In the genomic region with DNA sequence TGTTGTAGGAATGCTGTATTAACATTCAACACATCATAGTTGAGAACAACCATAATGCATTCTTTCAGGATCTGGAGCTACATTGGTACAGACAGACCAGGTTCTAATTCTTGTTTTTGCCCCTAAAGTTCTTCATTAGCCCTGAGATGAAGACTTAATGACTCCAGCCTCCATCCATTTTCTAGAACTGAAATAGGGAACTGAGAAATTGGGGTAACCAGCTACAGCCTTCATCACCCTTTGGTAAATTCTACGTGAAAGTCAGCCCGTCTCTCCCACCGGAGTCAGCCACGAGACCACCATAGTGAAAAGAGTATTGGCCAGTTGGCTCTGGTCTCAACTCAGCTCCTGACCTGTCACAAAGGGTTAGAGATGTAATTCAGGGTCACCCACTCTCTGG, we compare ENCODE assay signal across 1 cellular context.
TF ChIP-seq lines count a peak whose summit lies in the region.

No MANE protein-coding gene starts in this region.

TF ChIP-seq in IMR-90, 13 proteins besides CTCF, POLR2A, EP300 and RAD21 (continued from another document):
- TF ChIP-seq, protein P1, sequence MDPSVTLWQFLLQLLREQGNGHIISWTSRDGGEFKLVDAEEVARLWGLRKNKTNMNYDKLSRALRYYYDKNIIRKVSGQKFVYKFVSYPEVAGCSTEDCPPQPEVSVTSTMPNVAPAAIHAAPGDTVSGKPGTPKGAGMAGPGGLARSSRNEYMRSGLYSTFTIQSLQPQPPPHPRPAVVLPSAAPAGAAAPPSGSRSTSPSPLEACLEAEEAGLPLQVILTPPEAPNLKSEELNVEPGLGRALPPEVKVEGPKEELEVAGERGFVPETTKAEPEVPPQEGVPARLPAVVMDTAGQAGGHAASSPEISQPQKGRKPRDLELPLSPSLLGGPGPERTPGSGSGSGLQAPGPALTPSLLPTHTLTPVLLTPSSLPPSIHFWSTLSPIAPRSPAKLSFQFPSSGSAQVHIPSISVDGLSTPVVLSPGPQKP (IDR thresholded peaks at IDR 0.05; ENCODE audit: borderline replicate concordance, low read depth, low read length), result no peak
- TF ChIP-seq SMC3 (IDR thresholded peaks at IDR 0.05; ENCODE audit: low read depth, low read length) (no peak), RFX5 (IDR thresholded peaks at IDR 0.05; ENCODE audit: low read depth, low read length) (no peak), MAZ (IDR thresholded peaks at IDR 0.05; ENCODE audit: borderline replicate concordance, low read depth, low read length) (no peak), MXI1 (IDR thresholded peaks at IDR 0.05; ENCODE audit: borderline replicate concordance, low read depth, low read length) (no peak), RCOR1 (IDR thresholded peaks at IDR 0.05; ENCODE audit: insufficient replicate concordance, low read length) (no peak)
